Comparison of ENCODE assay signal across 11 cellular contexts in genomic region chr10:62059424-62059913, GRCh38.
A peak's percentile ranks its signal among the peaks of the same experiment; 100 is the strongest.
DNase-seq lines count a peak whose midpoint lies in the region; ATAC-seq and TF ChIP-seq lines count a peak whose summit lies in the region.
"Had no signal": no experiment of that assay in that cellular context is flagged by ENCODE, and none has a peak within 500 bp of the region (broad histone marks: within the 10 kb centered on the region; RNA-seq: fewer than 3 reads in every experiment).

No MANE protein-coding gene starts in this region.

- H3K9me2 ChIP-seq in OCI-LY7 (ENCODE audit: insufficient read depth, low read length), result no peaks in the 10 kb centered on the region

- ATAC-seq in HG03159 (IDR thresholded peaks at IDR 0.05; ENCODE audit: unreplicated experiment) (no peak), GM21528 (IDR thresholded peaks at IDR 0.05; ENCODE audit: low FRiP score, unreplicated experiment) (no peak)
- ATAC-seq: naive thymus-derived CD4-positive, alpha-beta T cell had no signal

- no peak for TF ChIP-seq EP300 in esophagus muscularis mucosa (IDR thresholded peaks at IDR 0.05)

- no peak overlapping the region for H2AFZ ChIP-seq in OCI-LY7 (ENCODE audit: low read length)

- H3K4me3 ChIP-seq in CD4-positive, alpha-beta memory T cell (ENCODE audit: low read length in 2 of 2), result no peak overlapping the region
- H3K4me3 ChIP-seq in OCI-LY7 (ENCODE audit: low read depth, low read length, poor library complexity, severe bottlenecking), result no peak overlapping the region
- no peak overlapping the region for H3K4me3 ChIP-seq in esophagus muscularis mucosa
- H3K4me3 ChIP-seq in CD8-positive, alpha-beta memory T cell (ENCODE audit: low read length), result no peak overlapping the region

- no peaks in the 10 kb centered on the region for H3K9me3 Mint-ChIP-seq in CD4-positive, alpha-beta memory T cell
- peaks cover 5% of the 10 kb centered on the region for H3K9me3 Mint-ChIP-seq in osteocyte (ENCODE audit: unreplicated experiment)
- no peaks in the 10 kb centered on the region for H3K9me3 Mint-ChIP-seq in CD8-positive, alpha-beta memory T cell

- DNase-seq in CD4-positive, alpha-beta memory T cell, result no peak
- DNase-seq in OCI-LY7 (ENCODE audit: low spot score), result no peak
- DNase-seq in esophagus muscularis mucosa (ENCODE audit: extremely low spot score), result no peak
- no peak for DNase-seq in osteocyte (ENCODE audit: extremely low spot score, unreplicated experiment)
- no peak for DNase-seq in NCI-H226
- no peak for DNase-seq in CD8-positive, alpha-beta memory T cell
- DNase-seq: anterior cingulate cortex; naive thymus-derived CD4-positive, alpha-beta T cell; NCI-H345 had no signal

- peaks cover 92% of the 10 kb centered on the region in 2 donors for H3K36me3 Mint-ChIP-seq in CD4-positive, alpha-beta memory T cell
- H3K36me3 Mint-ChIP-seq in osteocyte (ENCODE audit: unreplicated experiment), result peaks cover 81% of the 10 kb centered on the region
- H3K36me3 Mint-ChIP-seq in CD8-positive, alpha-beta memory T cell, result peaks cover 18 to 94% (median 33%) of the 10 kb centered on the region in 3 donors

- intact Hi-C loops in CD4-positive, alpha-beta memory T cell (cut with micrococcal nuclease), result no loop called here
- intact Hi-C loops in OCI-LY7 (cut with micrococcal nuclease; ENCODE audit: unreplicated experiment) (no loop called here), esophagus muscularis mucosa (cut with DNase I) (no loop called here)

- H4K20me1 ChIP-seq in OCI-LY7 (ENCODE audit: insufficient read depth, low read length), result no peaks in the 10 kb centered on the region

- WGBS in esophagus muscularis mucosa, result 35% methylated on average over 4 of the region's 4 CpGs

- TF ChIP-seq CTCF in OCI-LY7 (conservative IDR thresholded peaks at IDR 0.05; ENCODE audit: low read length) (no peak), esophagus muscularis mucosa (IDR thresholded peaks at IDR 0.05) (no peak), osteocyte (IDR thresholded peaks at IDR 0.05) (no peak)

- CTCF ChIA-PET in CD4-positive, alpha-beta memory T cell (lab: Charles Lee; ENCODE audit: partially characterized antibody), result interaction anchor here (0.8 to 3.1 kb wide), 4 partner anchors 10 to 163 kb away, joined by 3 to 10 read pairs (median 3); no protein-coding TSS in a partner anchor
- CTCF ChIA-PET in OCI-LY7 (lab: Charles Lee; ENCODE audit: unreplicated experiment), result no interaction called here
- CTCF ChIA-PET in CD8-positive, alpha-beta memory T cell (lab: Charles Lee), result no interaction called here

- no peaks in the 10 kb centered on the region for H3K27me3 ChIP-seq in CD4-positive, alpha-beta memory T cell (ENCODE audit: insufficient read depth, low read length)
- no peaks in the 10 kb centered on the region for H3K27me3 ChIP-seq in esophagus muscularis mucosa
- H3K27me3 ChIP-seq in CD8-positive, alpha-beta memory T cell (ENCODE audit: insufficient read depth, low read length, poor library complexity, severe bottlenecking), result no peaks in the 10 kb centered on the region

- TSS peak; percentile 1 for BruUV-seq in OCI-LY7 (replicated peaks; lab: Mats Ljungman, UMichigan)

- H3K4me2 ChIP-seq in OCI-LY7 (ENCODE audit: low read length), result no peak overlapping the region

- H3K27ac ChIP-seq in CD4-positive, alpha-beta memory T cell (ENCODE audit: low read depth, low read length), result no peak overlapping the region
- H3K27ac ChIP-seq in OCI-LY7 (ENCODE audit: low read depth, low read length, poor library complexity, severe bottlenecking) (no peak overlapping the region), esophagus muscularis mucosa (replicated peaks in 1 of 4) (peak overlapping the region; percentile 70 to 87 (median 80))
- no peak overlapping the region for H3K27ac ChIP-seq in CD8-positive, alpha-beta memory T cell (ENCODE audit: low read depth, low read length)

- POLR2A ChIA-PET in CD4-positive, alpha-beta memory T cell (lab: Charles Lee; ENCODE audit: partially characterized antibody), result interaction anchor here (0.7 to 10.2 kb wide), 6 partner anchors 10 to 158 kb away, joined by 3 to 86 read pairs (median 4); partner anchors contain the start of gene ARID5B
- POLR2A ChIA-PET in OCI-LY7 (lab: Charles Lee), result interaction anchor here (0.9 to 3.8 kb wide), 6 partner anchors 9 to 186 kb away, joined by 3 to 19 read pairs (median 6); no protein-coding TSS in a partner anchor
- POLR2A ChIA-PET in CD8-positive, alpha-beta memory T cell (lab: Charles Lee), result no interaction called here

- peak overlapping the region in 4 of 8 donors; percentile 1 to 67 (median 28) for H3K4me3 Mint-ChIP-seq in CD4-positive, alpha-beta memory T cell
- no peak overlapping the region for H3K4me3 Mint-ChIP-seq in osteocyte (ENCODE audit: unreplicated experiment)
- H3K4me3 Mint-ChIP-seq in CD8-positive, alpha-beta memory T cell, result no peak overlapping the region

- TF ChIP-seq POLR2A in esophagus muscularis mucosa (IDR thresholded peaks at IDR 0.05; ENCODE audit: low read depth), result no peak

- H3K79me2 ChIP-seq in OCI-LY7 (ENCODE audit: insufficient read depth, low read depth, low read length), result no peaks in the 10 kb centered on the region

- peak overlapping the region in 4 of 7 donors; percentile 23 to 59 (median 41) for H3K27ac Mint-ChIP-seq in CD4-positive, alpha-beta memory T cell
- H3K27ac Mint-ChIP-seq in osteocyte (ENCODE audit: unreplicated experiment), result peak overlapping the region; percentile 67
- peak overlapping the region in 4 of 8 donors; percentile 5 to 65 (median 26) for H3K27ac Mint-ChIP-seq in CD8-positive, alpha-beta memory T cell

- H3K4me1 ChIP-seq in CD4-positive, alpha-beta memory T cell (ENCODE audit: insufficient read depth, low read length), result peaks cover 97% of the 10 kb centered on the region
- H3K4me1 ChIP-seq in OCI-LY7 (ENCODE audit: insufficient read depth, low read length, poor library complexity, severe bottlenecking), result peaks cover 5% of the 10 kb centered on the region
- peaks cover 78 to 94% (median 81%) of the 10 kb centered on the region in 4 donors for H3K4me1 ChIP-seq in esophagus muscularis mucosa
- H3K4me1 ChIP-seq in CD8-positive, alpha-beta memory T cell (ENCODE audit: insufficient read depth, low read length), result peaks cover 26% of the 10 kb centered on the region

- peaks cover 46% of the 10 kb centered on the region for H3K36me3 ChIP-seq in CD4-positive, alpha-beta memory T cell (ENCODE audit: insufficient read depth, low read length)
- H3K36me3 ChIP-seq in OCI-LY7 (ENCODE audit: insufficient read depth, low read length) (peaks cover 90% of the 10 kb centered on the region), esophagus muscularis mucosa (peaks cover 0 to 37% (median 20%) of the 10 kb centered on the region in 4 donors)
- peaks cover 18% of the 10 kb centered on the region for H3K36me3 ChIP-seq in CD8-positive, alpha-beta memory T cell (ENCODE audit: insufficient read depth, low read length)

- H3K27me3 Mint-ChIP-seq in CD4-positive, alpha-beta memory T cell, result no peaks in the 10 kb centered on the region
- H3K27me3 Mint-ChIP-seq in osteocyte (ENCODE audit: unreplicated experiment), result no peaks in the 10 kb centered on the region
- no peaks in the 10 kb centered on the region for H3K27me3 Mint-ChIP-seq in CD8-positive, alpha-beta memory T cell
- H3K27me3 Mint-ChIP-seq: naive thymus-derived CD4-positive, alpha-beta T cell had no signal

- peaks cover 55 to 97% (median 88%) of the 10 kb centered on the region in 4 donors for H3K4me1 Mint-ChIP-seq in CD4-positive, alpha-beta memory T cell
- H3K4me1 Mint-ChIP-seq in osteocyte (ENCODE audit: unreplicated experiment), result peaks cover 94% of the 10 kb centered on the region
- H3K4me1 Mint-ChIP-seq in CD8-positive, alpha-beta memory T cell, result peaks cover 66 to 96% (median 91%) of the 10 kb centered on the region in 3 donors

- no peaks in the 10 kb centered on the region for H3K9me3 ChIP-seq in CD4-positive, alpha-beta memory T cell (ENCODE audit: control insufficient read depth in 1 of 2, low read length in 2 of 2)
- no peaks in the 10 kb centered on the region for H3K9me3 ChIP-seq in OCI-LY7 (ENCODE audit: low read length)
- H3K9me3 ChIP-seq in esophagus muscularis mucosa, result no peaks in the 10 kb centered on the region
- H3K9me3 ChIP-seq in CD8-positive, alpha-beta memory T cell (ENCODE audit: low read length), result no peaks in the 10 kb centered on the region

Comparison
In these comparisons a context has a peak if more than half of its experiments do, and no peak if none do; other contexts are left out.
1. H3K27ac ChIP-seq: peak in esophagus muscularis mucosa (4 of 4); none in CD4-positive, alpha-beta memory T cell (single experiment), OCI-LY7 (single experiment) and CD8-positive, alpha-beta memory T cell (single experiment).